1 cellular context compared by ENCODE assay signal in the genomic region with DNA sequence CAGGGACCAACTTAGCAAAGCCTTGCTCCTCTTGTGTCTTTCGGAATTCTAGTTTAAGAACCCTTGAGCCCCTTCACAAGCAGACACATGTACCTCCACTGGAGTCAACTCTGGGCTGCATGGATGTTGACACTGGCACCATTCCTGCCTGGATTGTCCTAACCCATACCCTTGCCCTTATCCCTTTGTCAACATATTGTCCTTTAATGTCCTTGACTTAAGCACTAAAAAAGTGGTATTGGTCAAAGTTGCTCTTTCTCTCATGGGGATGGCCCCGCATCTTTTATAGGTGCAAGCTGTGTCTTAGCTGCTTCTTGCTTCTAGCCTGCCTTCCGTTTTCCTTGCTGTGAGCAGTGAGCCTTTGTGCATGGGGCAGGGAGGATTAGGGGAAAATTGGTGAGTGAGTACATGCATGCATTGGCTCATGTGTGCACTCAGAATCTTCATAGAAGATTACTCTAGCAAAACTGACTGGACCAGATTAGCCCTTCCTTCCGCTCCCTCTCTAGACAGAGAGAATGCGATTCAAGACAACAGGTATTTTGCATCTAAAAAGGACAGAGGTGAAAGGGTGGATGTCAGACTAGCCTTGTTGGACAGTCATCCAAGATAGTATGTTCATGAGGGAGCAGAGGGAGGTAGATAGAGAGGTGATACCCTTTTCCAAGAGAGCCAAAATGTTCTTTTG.
A peak's percentile ranks its signal among the peaks of the same experiment; 100 is the strongest.
TF ChIP-seq lines count a peak whose summit lies in the region.

No MANE protein-coding gene starts in this region.

TF ChIP-seq in HepG2, 621 proteins besides CTCF, POLR2A, EP300 and RAD21 (continues in another document):
- no peak for TF ChIP-seq ZNF567 (CRISPR knock-in tag; IDR thresholded peaks at IDR 0.05; ENCODE audit: borderline replicate concordance)
- 0 out of 2 replicates have a peak, but pooled peaks have one; percentile 19 for TF ChIP-seq ZNF331 (CRISPR knock-in tag; IDR thresholded peaks at IDR 0.05)
- TF ChIP-seq HNRNPH1 (optimal IDR thresholded peaks at IDR 0.05; ENCODE audit: low read depth, low read length) = no peak
- TF ChIP-seq TOPORS (CRISPR knock-in tag; IDR thresholded peaks at IDR 0.05) = 0 out of 2 replicates have a peak, but pooled peaks have one; percentile 16
- no peak for TF ChIP-seq ZBTB7A (CRISPR knock-in tag; IDR thresholded peaks at IDR 0.05)
- no peak for TF ChIP-seq ZNF572 (CRISPR knock-in tag; IDR thresholded peaks at IDR 0.05)
- 0 out of 2 replicates have a peak, but pooled peaks have one; percentile 38 for TF ChIP-seq ZNF772 (CRISPR knock-in tag; IDR thresholded peaks at IDR 0.05)
- TF ChIP-seq FOXA3 (CRISPR knock-in tag; IDR thresholded peaks at IDR 0.05) = peak; percentile 79
- no peak for TF ChIP-seq ATF5 (CRISPR knock-in tag; IDR thresholded peaks at IDR 0.05; ENCODE audit: low read depth)
- peak; percentile 50; the same call in 1 of the 2 replicates for TF ChIP-seq BCL6 (CRISPR knock-in tag; IDR thresholded peaks at IDR 0.05)
- TF ChIP-seq SAP130 (CRISPR knock-in tag; IDR thresholded peaks at IDR 0.05; ENCODE audit: low read depth) = peak; percentile 60; the same call in 1 of the 2 replicates
- TF ChIP-seq NR2F6 (IDR thresholded peaks at IDR 0.05) = peak; percentile 53
- TF ChIP-seq NR2F6 (CRISPR knock-in tag; IDR thresholded peaks at IDR 0.05) = peak; percentile 76
- TF ChIP-seq ISX (CRISPR knock-in tag; conservative IDR thresholded peaks at IDR 0.05) = no peak
- no peak for TF ChIP-seq ZNF263 (CRISPR knock-in tag; IDR thresholded peaks at IDR 0.05)
- peak; percentile 78 for TF ChIP-seq ESRRA (CRISPR knock-in tag; IDR thresholded peaks at IDR 0.05; ENCODE audit: low read depth)
- TF ChIP-seq SOX6 (IDR thresholded peaks at IDR 0.05) = no peak
- peak; percentile 54 for TF ChIP-seq SOX6 (CRISPR knock-in tag; IDR thresholded peaks at IDR 0.05)
- TF ChIP-seq ZBTB26 (CRISPR knock-in tag; IDR thresholded peaks at IDR 0.05; ENCODE audit: borderline replicate concordance) = no peak
- TF ChIP-seq FOXP1 (IDR thresholded peaks at IDR 0.05) = no peak
- no peak for TF ChIP-seq FOXP1 (CRISPR knock-in tag; IDR thresholded peaks at IDR 0.05)
- TF ChIP-seq ARID5B (CRISPR knock-in tag; IDR thresholded peaks at IDR 0.05) = peak; percentile 84
- no peak for TF ChIP-seq KMT2B (CRISPR knock-in tag; IDR thresholded peaks at IDR 0.05)
- peak; percentile 61; the same call in 1 of the 2 replicates for TF ChIP-seq HMG20A (CRISPR knock-in tag; IDR thresholded peaks at IDR 0.05; ENCODE audit: borderline replicate concordance)
- TF ChIP-seq TFDP2 (CRISPR knock-in tag; IDR thresholded peaks at IDR 0.05) = no peak
- TF ChIP-seq, protein P1, sequence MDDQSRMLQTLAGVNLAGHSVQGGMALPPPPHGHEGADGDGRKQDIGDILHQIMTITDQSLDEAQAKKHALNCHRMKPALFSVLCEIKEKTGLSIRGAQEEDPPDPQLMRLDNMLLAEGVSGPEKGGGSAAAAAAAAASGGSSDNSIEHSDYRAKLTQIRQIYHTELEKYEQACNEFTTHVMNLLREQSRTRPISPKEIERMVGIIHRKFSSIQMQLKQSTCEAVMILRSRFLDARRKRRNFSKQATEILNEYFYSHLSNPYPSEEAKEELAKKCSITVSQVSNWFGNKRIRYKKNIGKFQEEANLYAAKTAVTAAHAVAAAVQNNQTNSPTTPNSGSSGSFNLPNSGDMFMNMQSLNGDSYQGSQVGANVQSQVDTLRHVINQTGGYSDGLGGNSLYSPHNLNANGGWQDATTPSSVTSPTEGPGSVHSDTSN (CRISPR knock-in tag; IDR thresholded peaks at IDR 0.05; ENCODE audit: borderline replicate concordance) = no peak
- TF ChIP-seq FOXO1 (CRISPR knock-in tag; IDR thresholded peaks at IDR 0.05) = peak; percentile 51; the same call in 1 of the 2 replicates
- TF ChIP-seq NR2F2 (IDR thresholded peaks at IDR 0.05; ENCODE audit: borderline replicate concordance, low read depth) = peak; percentile 67; the same call in 1 of the 2 replicates
- peak; percentile 33; the same call in 1 of the 2 replicates for TF ChIP-seq RXRA (CRISPR knock-in tag; IDR thresholded peaks at IDR 0.05)
- no peak for TF ChIP-seq SOX13 (IDR thresholded peaks at IDR 0.05)
- TF ChIP-seq SOX13 (CRISPR knock-in tag; conservative IDR thresholded peaks at IDR 0.05 in 1 of 2, IDR thresholded peaks at IDR 0.05 in 1 of 2) = peak in 1 of 2 experiments; percentile 62; a peak in 1 of 4 replicates
- no peak for TF ChIP-seq ZNF280B (CRISPR knock-in tag; IDR thresholded peaks at IDR 0.05; ENCODE audit: borderline replicate concordance)
- peak; percentile 44; the same call in 1 of the 2 replicates for TF ChIP-seq FOXK1 (CRISPR knock-in tag; IDR thresholded peaks at IDR 0.05; ENCODE audit: borderline replicate concordance, low read depth)
- 0 out of 2 replicates have a peak, but pooled peaks have one; percentile 34 for TF ChIP-seq HIC2 (CRISPR knock-in tag; IDR thresholded peaks at IDR 0.05; ENCODE audit: low read depth)
- TF ChIP-seq TBX2 (CRISPR knock-in tag; IDR thresholded peaks at IDR 0.05; ENCODE audit: borderline replicate concordance) = peak; percentile 53; the same call in 1 of the 2 replicates
- peak; percentile 35 for TF ChIP-seq TEAD3 (CRISPR knock-in tag; optimal IDR thresholded peaks at IDR 0.05; ENCODE audit: borderline replicate concordance)
- peak; percentile 48; the same call in 1 of the 2 replicates for TF ChIP-seq ZNF367 (CRISPR knock-in tag; IDR thresholded peaks at IDR 0.05; ENCODE audit: borderline replicate concordance)
- TF ChIP-seq, protein P2, sequence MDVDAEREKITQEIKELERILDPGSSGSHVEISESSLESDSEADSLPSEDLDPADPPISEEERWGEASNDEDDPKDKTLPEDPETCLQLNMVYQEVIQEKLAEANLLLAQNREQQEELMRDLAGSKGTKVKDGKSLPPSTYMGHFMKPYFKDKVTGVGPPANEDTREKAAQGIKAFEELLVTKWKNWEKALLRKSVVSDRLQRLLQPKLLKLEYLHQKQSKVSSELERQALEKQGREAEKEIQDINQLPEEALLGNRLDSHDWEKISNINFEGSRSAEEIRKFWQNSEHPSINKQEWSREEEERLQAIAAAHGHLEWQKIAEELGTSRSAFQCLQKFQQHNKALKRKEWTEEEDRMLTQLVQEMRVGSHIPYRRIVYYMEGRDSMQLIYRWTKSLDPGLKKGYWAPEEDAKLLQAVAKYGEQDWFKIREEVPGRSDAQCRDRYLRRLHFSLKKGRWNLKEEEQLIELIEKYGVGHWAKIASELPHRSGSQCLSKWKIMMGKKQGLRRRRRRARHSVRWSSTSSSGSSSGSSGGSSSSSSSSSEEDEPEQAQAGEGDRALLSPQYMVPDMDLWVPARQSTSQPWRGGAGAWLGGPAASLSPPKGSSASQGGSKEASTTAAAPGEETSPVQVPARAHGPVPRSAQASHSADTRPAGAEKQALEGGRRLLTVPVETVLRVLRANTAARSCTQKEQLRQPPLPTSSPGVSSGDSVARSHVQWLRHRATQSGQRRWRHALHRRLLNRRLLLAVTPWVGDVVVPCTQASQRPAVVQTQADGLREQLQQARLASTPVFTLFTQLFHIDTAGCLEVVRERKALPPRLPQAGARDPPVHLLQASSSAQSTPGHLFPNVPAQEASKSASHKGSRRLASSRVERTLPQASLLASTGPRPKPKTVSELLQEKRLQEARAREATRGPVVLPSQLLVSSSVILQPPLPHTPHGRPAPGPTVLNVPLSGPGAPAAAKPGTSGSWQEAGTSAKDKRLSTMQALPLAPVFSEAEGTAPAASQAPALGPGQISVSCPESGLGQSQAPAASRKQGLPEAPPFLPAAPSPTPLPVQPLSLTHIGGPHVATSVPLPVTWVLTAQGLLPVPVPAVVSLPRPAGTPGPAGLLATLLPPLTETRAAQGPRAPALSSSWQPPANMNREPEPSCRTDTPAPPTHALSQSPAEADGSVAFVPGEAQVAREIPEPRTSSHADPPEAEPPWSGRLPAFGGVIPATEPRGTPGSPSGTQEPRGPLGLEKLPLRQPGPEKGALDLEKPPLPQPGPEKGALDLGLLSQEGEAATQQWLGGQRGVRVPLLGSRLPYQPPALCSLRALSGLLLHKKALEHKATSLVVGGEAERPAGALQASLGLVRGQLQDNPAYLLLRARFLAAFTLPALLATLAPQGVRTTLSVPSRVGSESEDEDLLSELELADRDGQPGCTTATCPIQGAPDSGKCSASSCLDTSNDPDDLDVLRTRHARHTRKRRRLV (CRISPR knock-in tag; IDR thresholded peaks at IDR 0.05) = no peak
- peak; percentile 32; the same call in 1 of the 2 replicates for TF ChIP-seq DPF2 (CRISPR knock-in tag; IDR thresholded peaks at IDR 0.05; ENCODE audit: borderline replicate concordance, low read depth)
- no peak for TF ChIP-seq ARNTL (CRISPR knock-in tag; IDR thresholded peaks at IDR 0.05)
- TF ChIP-seq NCOA2 (CRISPR knock-in tag; IDR thresholded peaks at IDR 0.05) = peak; percentile 37
